ENCODE assay signal across 11 cellular contexts in the genomic region with DNA sequence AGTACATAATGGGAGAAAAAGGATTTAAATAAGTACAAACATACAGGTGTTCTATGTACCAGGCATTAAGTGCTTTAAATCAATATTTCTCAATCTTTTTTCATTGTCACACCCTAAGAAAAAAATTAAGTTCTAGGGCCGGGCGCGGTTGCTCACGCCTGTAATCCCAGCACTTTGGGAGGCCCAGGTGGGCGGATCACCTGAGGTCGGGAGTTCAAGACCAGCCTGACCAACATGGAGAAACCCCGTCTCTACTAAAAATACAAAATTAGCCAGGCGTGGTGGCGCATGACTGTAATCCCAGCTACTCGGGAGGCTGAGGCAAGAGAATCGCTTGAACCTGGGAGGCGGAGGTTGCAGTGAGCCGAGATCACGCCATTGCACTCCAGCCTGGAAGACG. TPM values are rescaled to one million over a fixed set of nuclear protein-coding genes. Genes with fewer than 3 reads are reported as not detected.
DNase-seq lines count a peak whose midpoint lies in the region; ATAC-seq, FAIRE-seq and TF ChIP-seq lines count a peak whose summit lies in the region.
"Not testable (repeated sequence)": the region's sequence is repeated elsewhere in the genome, so short reads cannot be mapped to it uniquely, and the experiment has no call there.
"Had no signal": no experiment of that assay in that cellular context is flagged by ENCODE, and none has a peak within 500 bp of the region (broad histone marks: within the 10 kb centered on the region; RNA-seq: fewer than 3 reads in every experiment).

No MANE protein-coding gene starts in this region.

- not testable (repeated sequence) for H3K9me3 Mint-ChIP-seq in T-cell; activated naive CD8-positive, alpha-beta T cell treated with anti-CD3 and anti-CD28 coated beads, Interleukin-2, amount 10 ng/mL, durations not matched to agents 7 days and 5 days; endodermal cell; neural progenitor cell

- H3K4me3 Mint-ChIP-seq in T-cell: peak overlapping the region; percentile 97 to 100 (median 98)
- peak overlapping the region; percentile 100 for H3K4me3 Mint-ChIP-seq in activated naive CD8-positive, alpha-beta T cell treated with anti-CD3 and anti-CD28 coated beads, Interleukin-2, amount 10 ng/mL, durations not matched to agents 7 days and 5 days
- H3K4me3 Mint-ChIP-seq in endodermal cell: peak overlapping the region; percentile 93
- peak overlapping the region; percentile 100 for H3K4me3 Mint-ChIP-seq in neural progenitor cell

- H3K9ac ChIP-seq in HUES48 (ENCODE audit: low read depth, low read length); neural progenitor cell: not testable (repeated sequence)
- H3K9ac ChIP-seq in endodermal cell (ENCODE audit: extremely low read depth, low read length, poor library complexity, severe bottlenecking) (peak overlapping the region; percentile 90), keratinocyte (ENCODE audit: control insufficient read depth, extremely low read depth, insufficient read depth, low read length) (peak overlapping the region; percentile 96), subcutaneous abdominal adipose tissue (ENCODE audit: low read length in 5 of 5) (peak overlapping the region; percentile 97 to 99 (median 98))

- dilution Hi-C loops in keratinocyte (cut with MboI; ENCODE audit: extremely low pct_ligation_motif_present, low sequenced_read_pairs): not testable (repeated sequence)

- FAIRE-seq in keratinocyte (lab: Jason Lieb, UNC): not testable (repeated sequence)

- H3K27ac Mint-ChIP-seq in T-cell: peak overlapping the region; percentile 97 to 99
- peak overlapping the region; percentile 100 for H3K27ac Mint-ChIP-seq in activated naive CD8-positive, alpha-beta T cell treated with anti-CD3 and anti-CD28 coated beads, Interleukin-2, amount 10 ng/mL, durations not matched to agents 7 days and 5 days
- peak overlapping the region; percentile 98 for H3K27ac Mint-ChIP-seq in endodermal cell
- H3K27ac Mint-ChIP-seq in neural progenitor cell: not testable (repeated sequence)

- H3F3A ChIP-seq in neural progenitor cell (ENCODE audit: low read depth): not testable (repeated sequence)

- H3K27ac ChIP-seq in HUES48 (ENCODE audit: low read depth, low read length); endodermal cell (ENCODE audit: low read depth, low read length); neural progenitor cell: not testable (repeated sequence)
- H3K27ac ChIP-seq in keratinocyte (ENCODE audit: control insufficient read depth, insufficient read depth, low read length): peak overlapping the region; percentile 91
- peak overlapping the region; percentile 37 for H3K27ac ChIP-seq in subcutaneous abdominal adipose tissue (ENCODE audit: low read depth, low read length)

- H3K36me3 ChIP-seq in BE2C (peaks cover 40% of the 10 kb centered on the region), HUES48 (ENCODE audit: control insufficient read depth, insufficient read depth, low read length) (peaks cover 41% of the 10 kb centered on the region), endodermal cell (ENCODE audit: control insufficient read depth, insufficient read depth, low read length) (peaks cover 36% of the 10 kb centered on the region), keratinocyte (ENCODE audit: control insufficient read depth in 2 of 2, extremely low read depth in 1 of 2, insufficient read depth in 2 of 2, low read length in 2 of 2) (peaks cover 10% of the 10 kb centered on the region in 2 experiments), subcutaneous abdominal adipose tissue (ENCODE audit: control insufficient read depth in 5 of 5, insufficient read depth in 5 of 5, low read length in 5 of 5) (peaks cover 23 to 43% (median 36%) of the 10 kb centered on the region in 5 donors)
- H3K36me3 ChIP-seq in neural progenitor cell: not testable (repeated sequence)

- H3K79me2 ChIP-seq in keratinocyte (ENCODE audit: control insufficient read depth, insufficient read depth, low read length) (peaks cover 20% of the 10 kb centered on the region), neural progenitor cell (ENCODE audit: low read depth) (peaks cover 11% of the 10 kb centered on the region)

- not testable (repeated sequence) for H3K9me3 ChIP-seq in BE2C; HUES48 (ENCODE audit: control insufficient read depth, insufficient read depth, low read length); endodermal cell (ENCODE audit: control insufficient read depth, low read length); keratinocyte (ENCODE audit: control insufficient read depth, low read depth, low read length); neural progenitor cell (ENCODE audit: low read depth); subcutaneous abdominal adipose tissue (ENCODE audit: control insufficient read depth in 5 of 5, low read length in 5 of 5)

- CTCF ChIA-PET in T-cell (lab: Charles Lee): interaction anchor here in 1 of 2 donors (1.0 kb wide), 1 partner anchor 54 kb away, joined by 3 read pairs; no protein-coding TSS in a partner anchor

- H3K9me1 ChIP-seq in keratinocyte (ENCODE audit: control insufficient read depth, extremely low read depth, insufficient read depth, low read length): not testable (repeated sequence)

- H3K36me3 Mint-ChIP-seq in T-cell (peaks cover 11% of the 10 kb centered on the region), endodermal cell (ENCODE audit: low read depth) (peaks cover 20% of the 10 kb centered on the region)
- not testable (repeated sequence) for H3K36me3 Mint-ChIP-seq in activated naive CD8-positive, alpha-beta T cell treated with anti-CD3 and anti-CD28 coated beads, Interleukin-2, amount 10 ng/mL, durations not matched to agents 7 days and 5 days; neural progenitor cell

- TF ChIP-seq CTCF in BE2C (IDR thresholded peaks at IDR 0.05; ENCODE audit: low read depth, low read length); endodermal cell (conservative IDR thresholded peaks at IDR 0.05); keratinocyte (optimal IDR thresholded peaks at IDR 0.05 in 1 of 3, IDR thresholded peaks at IDR 0.05 in 1 of 3, conservative IDR thresholded peaks at IDR 0.05 in 1 of 3; ENCODE audit: extremely low read depth in 1 of 3, insufficient read depth in 2 of 3, low read length in 3 of 3); neural progenitor cell (IDR thresholded peaks at IDR 0.05): not testable (repeated sequence)

- H3K4me3 ChIP-seq in BE2C (ENCODE audit: low read depth, low read length) (peak overlapping the region; percentile 73), HUES48 (ENCODE audit: low read depth, low read length) (peak overlapping the region; percentile 82), endodermal cell (ENCODE audit: low read length) (peak overlapping the region; percentile 99), keratinocyte (ENCODE audit: control insufficient read depth in 2 of 3, extremely low read depth in 1 of 3, insufficient read depth in 2 of 3, low read depth in 1 of 3, low read length in 3 of 3) (peak overlapping the region; percentile 77 to 96 (median 87)), neural progenitor cell (peak overlapping the region; percentile 58), subcutaneous abdominal adipose tissue (ENCODE audit: low read depth in 1 of 5, low read length in 5 of 5) (peak overlapping the region; percentile 85 to 98 (median 93))

- H2AFZ ChIP-seq in keratinocyte (ENCODE audit: control insufficient read depth, low read length); neural progenitor cell (replicated peaks): not testable (repeated sequence)

- H3K4me1 Mint-ChIP-seq in T-cell: peaks cover 17 to 30% (median 30%) of the 10 kb centered on the region in 3 donors
- H3K4me1 Mint-ChIP-seq in activated naive CD8-positive, alpha-beta T cell treated with anti-CD3 and anti-CD28 coated beads, Interleukin-2, amount 10 ng/mL, durations not matched to agents 7 days and 5 days: peaks cover 15% of the 10 kb centered on the region
- not testable (repeated sequence) for H3K4me1 Mint-ChIP-seq in endodermal cell
- H3K4me1 Mint-ChIP-seq in neural progenitor cell: peaks cover 20% of the 10 kb centered on the region

- ATAC-seq in T-cell (replicated peaks in 1 of 4); activated naive CD8-positive, alpha-beta T cell treated with anti-CD3 and anti-CD28 coated beads, Interleukin-2, amount 10 ng/mL, durations not matched to agents 7 days and 5 days (ENCODE audit: low read depth): not testable (repeated sequence)

- H3K4me2 ChIP-seq in keratinocyte (ENCODE audit: control insufficient read depth, extremely low read depth, insufficient read depth, low read depth, low read length) (peak overlapping the region; percentile 100), neural progenitor cell (peak overlapping the region; percentile 80)

- POLR2A ChIA-PET in T-cell (lab: Charles Lee): not testable (repeated sequence)
- POLR2A ChIA-PET in activated naive CD8-positive, alpha-beta T cell treated with anti-CD3 and anti-CD28 coated beads, Interleukin-2, amount 10 ng/mL, durations not matched to agents 7 days and 5 days (lab: Charles Lee): interaction anchor here (5.3 kb wide), 1 partner anchor 68 kb away, joined by 56 read pairs; a partner anchor contains a TSS

- H3K27me3 Mint-ChIP-seq in T-cell; activated naive CD8-positive, alpha-beta T cell treated with anti-CD3 and anti-CD28 coated beads, Interleukin-2, amount 10 ng/mL, durations not matched to agents 7 days and 5 days; endodermal cell (ENCODE audit: insufficient read depth); neural progenitor cell (ENCODE audit: insufficient read depth, low read depth): not testable (repeated sequence)

- not testable (repeated sequence) for H4K20me1 ChIP-seq in keratinocyte (ENCODE audit: control insufficient read depth, extremely low read depth, insufficient read depth, low read length); neural progenitor cell (ENCODE audit: low read depth)

- not testable (repeated sequence) for H3K4me1 ChIP-seq in BE2C; HUES48 (ENCODE audit: control insufficient read depth, insufficient read depth, low read length); endodermal cell (ENCODE audit: control insufficient read depth, insufficient read depth, low read length); keratinocyte (ENCODE audit: control insufficient read depth, extremely low read depth, insufficient read depth, low read length); neural progenitor cell
- peaks cover 2 to 26% (median 22%) of the 10 kb centered on the region in 5 donors for H3K4me1 ChIP-seq in subcutaneous abdominal adipose tissue (ENCODE audit: control insufficient read depth in 5 of 5, insufficient read depth in 5 of 5, low read length in 5 of 5)

- WGBS in endodermal cell (ENCODE audit: insufficient coverage in 1 of 2, insufficient read length in 1 of 2), 2 experiments: 90 to 100% methylated on average over 1 to 14 of the region's 15 CpGs

- not testable (repeated sequence) for H3K27me3 ChIP-seq in BE2C; HUES48 (ENCODE audit: control insufficient read depth, insufficient read depth, low read length); endodermal cell (ENCODE audit: control insufficient read depth, insufficient read depth, low read length, poor library complexity, severe bottlenecking); keratinocyte (ENCODE audit: control insufficient read depth, extremely low read depth, insufficient read depth, low read length); neural progenitor cell; subcutaneous abdominal adipose tissue (ENCODE audit: control insufficient read depth in 5 of 5, insufficient read depth in 4 of 5, low read length in 5 of 5)

- DNase-seq in BE2C; T-cell; activated naive CD8-positive, alpha-beta T cell treated with anti-CD3 and anti-CD28 coated beads, Interleukin-2, amount 10 ng/mL, durations not matched to agents 7 days and 5 days; endodermal cell; keratinocyte (ENCODE audit: low read depth, low spot score); neural progenitor cell (ENCODE audit: low spot score): not testable (repeated sequence)

RNA-seq across cellular contexts. Expression of a gene that starts 1.1 kb away (rescaled TPM):
- polyA plus RNA-seq in BE2C (2012; ENCODE audit: insufficient read depth, insufficient read length, low read depth): 378 TPM
- total RNA-seq in T-cell (10 to 100 TPM; 60.0 to 68.6 (median 67.0) TPM), endodermal cell (100 to 1,000 TPM; 104 to 132 TPM), neural progenitor cell (ENCODE audit: low replicate concordance) (34.4 and 46.8 TPM in 2 replicates)
- 100 to 1,000 TPM; 115 TPM for total RNA-seq in activated naive CD8-positive, alpha-beta T cell treated with anti-CD3 and anti-CD28 coated beads, Interleukin-2, amount 10 ng/mL, durations not matched to agents 7 days and 5 days
- polyA plus RNA-seq in endodermal cell (2013, experiment 1 of 2): 157 TPM
- 145 TPM for polyA plus RNA-seq in endodermal cell (2013, experiment 2 of 2)
- 265 to 477 TPM (median 365 TPM) in 3 replicates for polyA plus RNA-seq in keratinocyte
- polyA plus RNA-seq in keratinocyte (2011; ENCODE audit: low read depth): 73.5 TPM
- 298 and 425 TPM in 2 replicates for polyA plus RNA-seq in keratinocyte (2011; cell fraction: cytosol; rRNA removed)
- 134 and 139 TPM in 2 replicates for polyA plus RNA-seq in keratinocyte (2011; cell fraction: nucleus; rRNA removed)
- 271 and 349 TPM in 2 replicates for polyA plus RNA-seq in keratinocyte (2012; ENCODE audit: low replicate concordance)
- polyA minus RNA-seq in keratinocyte: 85.1 to 119 TPM (median 97.4 TPM) in 3 replicates
- polyA minus RNA-seq in keratinocyte (2011; cell fraction: cytosol; rRNA and poly(A)+ RNA removed): 52.0 TPM
- 21.5 and 28.5 TPM in 2 replicates for polyA minus RNA-seq in keratinocyte (2011; cell fraction: nucleus; rRNA and poly(A)+ RNA removed)

RNA-seq across cellular contexts. Expression of a gene that starts 15.6 kb away (rescaled TPM):
- polyA plus RNA-seq in BE2C (2012; ENCODE audit: insufficient read depth, insufficient read length, low read depth): 0.52 TPM
- total RNA-seq in T-cell (under 1 TPM; 0.23 to 0.70 (median 0.35) TPM), endodermal cell (under 1 TPM; 0.55 to 0.86 TPM), neural progenitor cell (ENCODE audit: low replicate concordance) (0.28 and 0.56 TPM in 2 replicates)
- under 1 TPM; 0.23 to 0.33 TPM for total RNA-seq in activated naive CD8-positive, alpha-beta T cell treated with anti-CD3 and anti-CD28 coated beads, Interleukin-2, amount 10 ng/mL, durations not matched to agents 7 days and 5 days
- 2.4 TPM for polyA plus RNA-seq in endodermal cell (2013, experiment 1 of 2)
- 2.5 TPM for polyA plus RNA-seq in endodermal cell (2013, experiment 2 of 2)
- 0.36 to 0.92 TPM (median 0.81 TPM) in 3 replicates for polyA plus RNA-seq in keratinocyte
- polyA plus RNA-seq in keratinocyte (2011; ENCODE audit: low read depth): 1.3 TPM
- 0.42 and 0.70 TPM in 2 replicates for polyA plus RNA-seq in keratinocyte (2011; cell fraction: cytosol; rRNA removed)
- 0.65 and 0.89 TPM in 2 replicates for polyA plus RNA-seq in keratinocyte (2011; cell fraction: nucleus; rRNA removed)
- polyA plus RNA-seq in keratinocyte (2012; ENCODE audit: low replicate concordance): 0.38 and 0.78 TPM in 2 replicates
- polyA minus RNA-seq in keratinocyte: 0.13 to 0.99 TPM (median 0.16 TPM) in 3 replicates
- polyA minus RNA-seq in keratinocyte (2011; cell fraction: cytosol; rRNA and poly(A)+ RNA removed): not detected
- polyA minus RNA-seq in keratinocyte (2011; cell fraction: nucleus; rRNA and poly(A)+ RNA removed): 0.63 TPM in 1 of 2 replicates, not detected in the other

RNA-seq across cellular contexts. Expression of a gene that starts 44.5 kb away (rescaled TPM):
- polyA plus RNA-seq in BE2C (2012; ENCODE audit: insufficient read depth, insufficient read length, low read depth): 2.2 TPM
- under 1 TPM in 1 of 5 donors, not detected in 4; 0.20 TPM for total RNA-seq in T-cell
- not detected for total RNA-seq in activated naive CD8-positive, alpha-beta T cell treated with anti-CD3 and anti-CD28 coated beads, Interleukin-2, amount 10 ng/mL, durations not matched to agents 7 days and 5 days
- under 1 TPM in 1 of 2 donors, not detected in 1; 0.20 TPM for total RNA-seq in endodermal cell
- polyA plus RNA-seq in endodermal cell (2013, experiment 1 of 2): not detected
- not detected for polyA plus RNA-seq in endodermal cell (2013, experiment 2 of 2)
- not detected in 3 replicates for polyA plus RNA-seq in keratinocyte
- not detected for polyA plus RNA-seq in keratinocyte (2011; ENCODE audit: low read depth)
- polyA plus RNA-seq in keratinocyte (2011; cell fraction: cytosol; rRNA removed): not detected in 2 replicates
- not detected in 2 replicates for polyA plus RNA-seq in keratinocyte (2011; cell fraction: nucleus; rRNA removed)
- polyA plus RNA-seq in keratinocyte (2012; ENCODE audit: low replicate concordance): not detected in 2 replicates
- polyA minus RNA-seq in keratinocyte: not detected in 3 replicates
- polyA minus RNA-seq in keratinocyte (2011; cell fraction: cytosol; rRNA and poly(A)+ RNA removed): not detected
- polyA minus RNA-seq in keratinocyte (2011; cell fraction: nucleus; rRNA and poly(A)+ RNA removed): not detected in 2 replicates
- total RNA-seq in neural progenitor cell (ENCODE audit: low replicate concordance): 0.12 TPM in 1 of 2 replicates, not detected in the other
- total RNA-seq: activated CD8-positive, alpha-beta memory T cell treated with anti-CD3 and anti-CD28 coated beads for 36 hours; foreskin keratinocyte; left ventricle myocardium superior had no signal
- polyA plus RNA-seq: foreskin keratinocyte had no signal
